23 cellular contexts compared by ENCODE assay signal in the genomic region with DNA sequence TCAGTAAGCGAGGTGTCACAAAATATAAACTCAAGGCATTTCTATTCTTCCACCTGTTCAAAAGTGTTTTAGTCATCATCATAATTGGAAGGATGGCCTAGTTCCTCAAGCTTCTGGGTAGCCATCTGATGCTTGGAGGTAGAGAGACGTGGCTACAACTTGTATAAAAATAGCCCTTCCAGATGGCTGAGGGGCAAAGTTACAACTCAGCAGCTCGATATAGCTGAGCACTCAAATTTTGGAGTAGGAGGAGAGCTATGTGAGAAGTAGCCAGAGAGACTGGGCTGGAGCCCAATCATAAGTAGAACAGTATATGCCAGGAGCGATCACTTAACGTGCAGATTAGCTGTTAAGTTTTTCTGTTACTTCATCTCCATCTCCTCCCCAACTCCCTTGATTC. TPM values are rescaled to one million over a fixed set of nuclear protein-coding genes. Genes with fewer than 3 reads are reported as not detected.
DNase-seq lines count a peak whose midpoint lies in the region; ATAC-seq and TF ChIP-seq lines count a peak whose summit lies in the region.
"Had no signal": no experiment of that assay in that cellular context is flagged by ENCODE, and none has a peak within 500 bp of the region (broad histone marks: within the 10 kb centered on the region; RNA-seq: fewer than 3 reads in every experiment).

No MANE protein-coding gene starts in this region.

- no peak for TF ChIP-seq CTCF in gastroesophageal sphincter (IDR thresholded peaks at IDR 0.05)
- TF ChIP-seq CTCF in spleen (IDR thresholded peaks at IDR 0.05 in 8 of 11, conservative IDR thresholded peaks at IDR 0.05 in 3 of 11) = no peak

- no peak for DNase-seq in Right ventricle myocardium superior
- no peak for DNase-seq in cardiac septum (ENCODE audit: low spot score)
- peak; percentile 88 for DNase-seq in myocyte (ENCODE audit: low read depth)
- DNase-seq in spleen = no peak
- no peak for DNase-seq in NCI-H1092 treated with DMSO at 0.1 percent for 48 hours (lab: John Stamatoyannopoulos, UW)
- no peak for DNase-seq in stimulated activated naive CD8-positive, alpha-beta T cell treated with anti-CD3 and anti-CD28 coated beads, Interleukin-15, Interleukin-2, amounts not matched to agents 100 U/mL and 50 U/mL, for 24 hours
- DNase-seq in SKM-1 (lab: John Stamatoyannopoulos, UW; ENCODE audit: unreplicated experiment) = no peak
- DNase-seq: 8988T; activated CD4-positive, alpha-beta memory T cell treated with anti-CD3 and anti-CD28 coated beads for 36 hours; activated naive CD8-positive, alpha-beta T cell treated with anti-CD3 and anti-CD28 coated beads, Interleukin-2, amount 10 ng/mL, durations not matched to agents 7 days and 5 days; CD4-positive, alpha-beta T cell; effector memory CD8-positive, alpha-beta T cell; mammary epithelial cell; NCI-H1417 treated with DMSO at 0.1 percent for 48 hours; NCI-H2107; NCI-H446 treated with DMSO at 0.1 percent for 48 hours; SHP77; stimulated activated naive CD8-positive, alpha-beta T cell treated with anti-CD3 and anti-CD28 coated beads, Interleukin-15, amount 100 ng/mL, for 72 hours; transverse colon had no signal

- H3K9me3 ChIP-seq in gastroesophageal sphincter = no peaks in the 10 kb centered on the region
- H3K9me3 ChIP-seq in spleen = no peaks in the 10 kb centered on the region
- H3K9me3 ChIP-seq: neutrophil, transverse colon had no signal

- H3K36me3 ChIP-seq in gastroesophageal sphincter (peaks cover 0 to 6% of the 10 kb centered on the region in 2 donors), spleen (no peaks in the 10 kb centered on the region)
- H3K36me3 ChIP-seq: neutrophil, transverse colon had no signal

- H3K27ac ChIP-seq in gastroesophageal sphincter (no peak overlapping the region), spleen (no peak overlapping the region)
- H3K27ac ChIP-seq: neutrophil, transverse colon had no signal

- H3K27me3 ChIP-seq in gastroesophageal sphincter = no peaks in the 10 kb centered on the region
- H3K27me3 ChIP-seq in spleen (replicated peaks in 1 of 7) = no peaks in the 10 kb centered on the region
- H3K27me3 ChIP-seq: neutrophil, transverse colon had no signal

- TF ChIP-seq EP300 in gastroesophageal sphincter (IDR thresholded peaks at IDR 0.05) = no peak

- WGBS in gastroesophageal sphincter (ENCODE audit: low coverage in 1 of 2), 2 donors = 23 to 51% methylated on average over 5 of the region's 5 CpGs
- WGBS in spleen, 5 donors = 41 to 60% (median 43%) methylated on average over 5 of the region's 5 CpGs

- no peak overlapping the region for H3K4me3 ChIP-seq in gastroesophageal sphincter
- H3K4me3 ChIP-seq in spleen = no peak overlapping the region
- H3K4me3 ChIP-seq: transverse colon had no signal

- ATAC-seq in Right ventricle myocardium superior (ENCODE audit: poor library complexity) (peak; percentile 90), gastroesophageal sphincter (peak; percentile 6)
- no peak for ATAC-seq in stimulated activated naive CD8-positive, alpha-beta T cell treated with anti-CD3 and anti-CD28 coated beads, Interleukin-15, Interleukin-2, amounts not matched to agents 100 U/mL and 50 U/mL, for 24 hours
- ATAC-seq: activated CD4-positive, CD25-positive, alpha-beta regulatory T cell treated with anti-CD3 and anti-CD28 coated beads, Interleukin-2, amount 50 U/mL, for 24 hours; effector memory CD8-positive, alpha-beta T cell; esophagus mucosa; stimulated activated naive CD8-positive, alpha-beta T cell treated with anti-CD3 and anti-CD28 coated beads, Interleukin-15, amount 100 ng/mL, for 72 hours had no signal

- intact Hi-C loops in Right ventricle myocardium superior (cut with DNase I) = no loop called here
- intact Hi-C loops in cardiac septum (cut with DNase I) = no loop called here
- intact Hi-C loops in spleen (cut with DNase I; ENCODE audit: low total_unique reads) = no loop called here

- H3K4me1 ChIP-seq in gastroesophageal sphincter (peaks cover 0 to 21% (median 0%) of the 10 kb centered on the region in 3 donors), spleen (peaks cover 0 to 23% (median 7%) of the 10 kb centered on the region in 6 donors)

- TF ChIP-seq POLR2A in gastroesophageal sphincter (IDR thresholded peaks at IDR 0.05) (no peak), spleen (IDR thresholded peaks at IDR 0.05) (no peak)

RNA-seq across cellular contexts. Expression of a gene that starts 28.9 kb away (rescaled TPM):
- total RNA-seq in Right ventricle myocardium superior = 9.3 TPM
- 10.1 TPM for total RNA-seq in cardiac septum
- 10 to 100 TPM; 22.2 to 48.1 (median 39.0) TPM for total RNA-seq in gastroesophageal sphincter
- 5.4 and 7.6 TPM in 2 replicates for total RNA-seq in myocyte
- 8.7 TPM for polyA plus RNA-seq in myocyte (2012)
- 10 to 100 TPM; 12.1 to 26.7 (median 20.8) TPM for total RNA-seq in spleen
- polyA plus RNA-seq in spleen = 10 to 100 TPM in 2 of 3 donors, 1 to 10 TPM in 1; 7.8 to 17.5 (median 11.9) TPM
- total RNA-seq: activated CD4-positive, alpha-beta memory T cell treated with anti-CD3 and anti-CD28 coated beads for 36 hours; activated naive CD8-positive, alpha-beta T cell treated with anti-CD3 and anti-CD28 coated beads, Interleukin-2, amount 10 ng/mL, durations not matched to agents 7 days and 5 days; CD4-positive, alpha-beta T cell had no signal
- polyA plus RNA-seq: mammary epithelial cell had no signal

RNA-seq across cellular contexts. Expression of a gene that starts 38.5 kb away (rescaled TPM):
- total RNA-seq in Right ventricle myocardium superior = 38.6 TPM
- 33.4 TPM for total RNA-seq in cardiac septum
- 10 to 100 TPM; 23.8 to 31.6 (median 29.9) TPM for total RNA-seq in gastroesophageal sphincter
- total RNA-seq in myocyte = 24.5 and 28.0 TPM in 2 replicates
- 33.8 TPM for polyA plus RNA-seq in myocyte (2012)
- 10 to 100 TPM; 55.2 to 78.2 (median 69.8) TPM for total RNA-seq in spleen
- polyA plus RNA-seq in spleen = 10 to 100 TPM; 13.7 to 26.2 (median 18.8) TPM
